ENCODE assay signal across 1 cellular context in genomic region chrX:2707334-2707760, GRCh38.
TF ChIP-seq lines count a peak whose summit lies in the region.

No MANE protein-coding gene starts in this region.

TF ChIP-seq in A549, 52 proteins besides CTCF, POLR2A, EP300 and RAD21 (continued from another document):
- TF ChIP-seq USF2 (IDR thresholded peaks at IDR 0.05) (peak; percentile 60; the same call in 1 of the 2 replicates), HMGXB4 (CRISPR knock-in tag; IDR thresholded peaks at IDR 0.05; ENCODE audit: borderline replicate concordance) (no peak), REST (IDR thresholded peaks at IDR 0.05) (no peak), EHMT2 (IDR thresholded peaks at IDR 0.05; ENCODE audit: low read depth) (no peak), CEBPB (IDR thresholded peaks at IDR 0.05) (peak in 1 of 2 experiments; percentile 25; a peak in 1 of 4 replicates), NR3C1 (IDR thresholded peaks at IDR 0.05) (no peak), HOXB5 (CRISPR knock-in tag; IDR thresholded peaks at IDR 0.05) (no peak), NPAS2 (CRISPR knock-in tag; IDR thresholded peaks at IDR 0.05; ENCODE audit: borderline replicate concordance) (peak; percentile 85), FOSB (CRISPR knock-in tag; IDR thresholded peaks at IDR 0.05) (no peak), CHD4 (IDR thresholded peaks at IDR 0.05; ENCODE audit: borderline replicate concordance) (no peak)
